Comparison of ENCODE assay signal across 9 cellular contexts in the genomic region with DNA sequence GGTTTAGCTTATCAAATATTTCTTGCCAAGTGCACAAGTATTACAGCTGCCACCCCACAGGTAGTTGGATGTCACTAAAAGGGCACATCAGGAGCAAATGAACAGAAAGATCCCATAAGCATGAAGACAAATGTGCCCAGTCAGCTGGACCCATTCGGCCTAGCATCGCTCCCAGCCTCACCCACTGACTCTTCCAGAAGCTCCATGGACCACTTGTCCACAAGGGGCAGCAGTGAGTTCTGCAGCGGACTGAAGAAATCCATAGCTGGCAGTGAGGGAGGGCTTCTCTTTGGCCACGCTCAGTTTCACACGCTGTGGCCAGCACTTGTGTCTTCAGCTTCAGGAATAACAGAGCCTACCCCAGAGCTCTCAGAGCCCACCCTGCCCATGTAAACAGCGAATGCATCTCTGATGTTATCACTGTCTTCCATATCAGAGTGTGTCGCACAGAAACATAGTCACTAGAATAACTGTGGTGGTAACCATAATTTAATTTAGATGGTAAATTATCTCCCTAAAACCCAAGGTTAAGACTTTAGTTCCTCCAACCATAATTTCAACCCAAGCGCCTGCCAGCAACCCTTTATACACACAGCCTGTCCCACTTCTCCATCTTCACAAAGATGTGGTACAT. TPM values are rescaled to one million over a fixed set of nuclear protein-coding genes. Genes with fewer than 3 reads are reported as not detected.
A peak's percentile ranks its signal among the peaks of the same experiment; 100 is the strongest.
DNase-seq lines count a peak whose midpoint lies in the region; ATAC-seq lines count a peak whose summit lies in the region.
"Had no signal": no experiment of that assay in that cellular context is flagged by ENCODE, and none has a peak within 500 bp of the region (broad histone marks: within the 10 kb centered on the region; RNA-seq: fewer than 3 reads in every experiment).

No MANE protein-coding gene starts in this region.

- peaks cover 22% of the 10 kb centered on the region for H3K27me3 Mint-ChIP-seq in activated naive CD8-positive, alpha-beta T cell treated with anti-CD3 and anti-CD28 coated beads, Interleukin-2, amount 10 ng/mL, durations not matched to agents 7 days and 5 days

- H3K4me3 Mint-ChIP-seq in activated naive CD8-positive, alpha-beta T cell treated with anti-CD3 and anti-CD28 coated beads, Interleukin-2, amount 10 ng/mL, durations not matched to agents 7 days and 5 days: no peak overlapping the region
- H3K4me3 Mint-ChIP-seq: activated naive CD8-positive, alpha-beta T cell had no signal

- no peaks in the 10 kb centered on the region for H3K36me3 Mint-ChIP-seq in activated naive CD8-positive, alpha-beta T cell treated with anti-CD3 and anti-CD28 coated beads, Interleukin-2, amount 10 ng/mL, durations not matched to agents 7 days and 5 days
- H3K36me3 Mint-ChIP-seq: activated naive CD8-positive, alpha-beta T cell had no signal

- no peaks in the 10 kb centered on the region for H3K9me3 Mint-ChIP-seq in activated naive CD8-positive, alpha-beta T cell treated with anti-CD3 and anti-CD28 coated beads, Interleukin-2, amount 10 ng/mL, durations not matched to agents 7 days and 5 days

- intact Hi-C loops in left cardiac atrium (cut with DNase I): no loop called here

- H3K4me1 Mint-ChIP-seq in activated naive CD8-positive, alpha-beta T cell treated with anti-CD3 and anti-CD28 coated beads, Interleukin-2, amount 10 ng/mL, durations not matched to agents 7 days and 5 days: no peaks in the 10 kb centered on the region

- H3K27ac Mint-ChIP-seq in activated naive CD8-positive, alpha-beta T cell treated with anti-CD3 and anti-CD28 coated beads, Interleukin-2, amount 10 ng/mL, durations not matched to agents 7 days and 5 days: no peak overlapping the region
- H3K27ac Mint-ChIP-seq: activated naive CD8-positive, alpha-beta T cell had no signal

- POLR2A ChIA-PET in activated naive CD8-positive, alpha-beta T cell treated with anti-CD3 and anti-CD28 coated beads, Interleukin-2, amount 10 ng/mL, durations not matched to agents 7 days and 5 days (lab: Charles Lee): no interaction called here

- ATAC-seq in GM21515 (IDR thresholded peaks at IDR 0.05; ENCODE audit: unreplicated experiment) (peak; percentile 66), left cardiac atrium (peak; percentile 59 to 83)
- peak; percentile 66 for ATAC-seq in activated naive CD8-positive, alpha-beta T cell treated with anti-CD3 and anti-CD28 coated beads, Interleukin-2, amount 10 ng/mL, durations not matched to agents 7 days and 5 days (ENCODE audit: low read depth)

- DNase-seq in DMS114 treated with DMSO at 0.1 percent for 48 hours (lab: John Stamatoyannopoulos, UW; ENCODE audit: unreplicated experiment): peak; percentile 4
- peak; percentile 51 to 56 for DNase-seq in Kasumi-1 (lab: John Stamatoyannopoulos, UW)
- peak; percentile 17 for DNase-seq in SKM-1 (lab: John Stamatoyannopoulos, UW; ENCODE audit: unreplicated experiment)
- DNase-seq in activated naive CD8-positive, alpha-beta T cell treated with anti-CD3 and anti-CD28 coated beads, Interleukin-2, amount 10 ng/mL, durations not matched to agents 7 days and 5 days: peak; percentile 39
- peak; percentile 79 for DNase-seq in left cardiac atrium
- peak; percentile 67 for DNase-seq in retina
- no peak for DNase-seq in KG1 (lab: John Stamatoyannopoulos, UW)

RNA-seq across cellular contexts. Expression of gene CGA, which starts 15.8 kb away (rescaled TPM):
- not detected for total RNA-seq in activated naive CD8-positive, alpha-beta T cell treated with anti-CD3 and anti-CD28 coated beads, Interleukin-2, amount 10 ng/mL, durations not matched to agents 7 days and 5 days
- total RNA-seq in left cardiac atrium: 1 to 10 TPM; 1.2 to 5.6 TPM
